In genomic region chr15:60605879-60606304, GRCh38 we compare ENCODE assay signal across 12 cellular contexts.
DNase-seq lines count a peak whose midpoint lies in the region; ATAC-seq and TF ChIP-seq lines count a peak whose summit lies in the region.
"Had no signal": no experiment of that assay in that cellular context is flagged by ENCODE, and none has a peak within 500 bp of the region (broad histone marks: within the 10 kb centered on the region; RNA-seq: fewer than 3 reads in every experiment).

No MANE protein-coding gene starts in this region.

- H3K36me3 Mint-ChIP-seq in activated T-helper 2 cell treated with anti-CD3 and anti-CD28 coated beads, Interferon-gamma antibody, Interleukin-2, Interleukin-4, amounts not matched to agents 10 μg/mL and 5 μg/mL and 100 μg/mL, durations not matched to agents 14 hours and 24 hours and 36 hours (ENCODE audit: low read depth): no peaks in the 10 kb centered on the region

- H3K36me3 ChIP-seq in heart left ventricle (no peaks in the 10 kb centered on the region), thyroid gland (no peaks in the 10 kb centered on the region)

- peak; percentile 78 for DNase-seq in G401 (ENCODE audit: low spot score)
- peak; percentile 68 for DNase-seq in astrocyte of the hippocampus (ENCODE audit: low read depth, low spot score)
- peak in 4 of 5 donors; percentile 52 to 66 (median 59) for DNase-seq in heart left ventricle
- DNase-seq in pulmonary artery endothelial cell (ENCODE audit: low read depth, low spot score): peak; percentile 97
- no peak for DNase-seq in activated T-helper 2 cell treated with anti-CD3 and anti-CD28 coated beads, Interferon-gamma antibody, Interleukin-2, Interleukin-4, amounts not matched to agents 10 μg/mL and 5 μg/mL and 100 μg/mL, durations not matched to agents 14 hours and 24 hours and 36 hours (ENCODE audit: low spot score)
- DNase-seq in SHP77 (lab: John Stamatoyannopoulos, UW): no peak
- no peak for DNase-seq in GM13976 (ENCODE audit: low spot score)
- DNase-seq in thyroid gland: no peak
- DNase-seq: activated T-cell treated with anti-CD3 and anti-CD28 coated beads, Interleukin-2, amount 50 U/mL, for 1 hour; NK-92 treated with Interleukin-12 subunit alpha and Interleukin-12 subunit beta, amount 100 ng/mL, for 24 hours; T1000 had no signal

- ATAC-seq in heart left ventricle: peak; percentile 78 to 97 (median 92)

- H3K4me1 Mint-ChIP-seq in activated T-helper 2 cell treated with anti-CD3 and anti-CD28 coated beads, Interferon-gamma antibody, Interleukin-2, Interleukin-4, amounts not matched to agents 10 μg/mL and 5 μg/mL and 100 μg/mL, durations not matched to agents 14 hours and 24 hours and 36 hours (ENCODE audit: low read depth): peaks cover 16% of the 10 kb centered on the region

- no peak for TF ChIP-seq POLR2A in heart left ventricle (IDR thresholded peaks at IDR 0.05)
- TF ChIP-seq POLR2A in thyroid gland (IDR thresholded peaks at IDR 0.05): no peak

- H3K4me1 ChIP-seq in heart left ventricle (peaks cover 0 to 31% (median 6%) of the 10 kb centered on the region in 12 donors), thyroid gland (no peaks in the 10 kb centered on the region)

- H3K27ac ChIP-seq in heart left ventricle (peak overlapping the region; percentile 21 to 72 (median 56)), thyroid gland (no peak overlapping the region)

- no peak overlapping the region for H3K27ac Mint-ChIP-seq in activated T-helper 2 cell treated with anti-CD3 and anti-CD28 coated beads, Interferon-gamma antibody, Interleukin-2, Interleukin-4, amounts not matched to agents 10 μg/mL and 5 μg/mL and 100 μg/mL, durations not matched to agents 14 hours and 24 hours and 36 hours

- peaks cover 72% of the 10 kb centered on the region for H3K27me3 Mint-ChIP-seq in activated T-helper 2 cell treated with anti-CD3 and anti-CD28 coated beads, Interferon-gamma antibody, Interleukin-2, Interleukin-4, amounts not matched to agents 10 μg/mL and 5 μg/mL and 100 μg/mL, durations not matched to agents 14 hours and 24 hours and 36 hours (ENCODE audit: low read depth)

- no peak overlapping the region for H3K4me3 Mint-ChIP-seq in activated T-helper 2 cell treated with anti-CD3 and anti-CD28 coated beads, Interferon-gamma antibody, Interleukin-2, Interleukin-4, amounts not matched to agents 10 μg/mL and 5 μg/mL and 100 μg/mL, durations not matched to agents 14 hours and 24 hours and 36 hours (ENCODE audit: low read depth)

- intact Hi-C loops in heart left ventricle (cut with DNase I): loop anchor here in 5 of 10 donors (5.0 to 10.0 kb wide), 4 partner anchors 41 to 149 kb away; no protein-coding TSS in a partner anchor
- intact Hi-C loops in activated T-helper 2 cell treated with anti-CD3 and anti-CD28 coated beads, Interferon-gamma antibody, Interleukin-2, Interleukin-4, amounts not matched to agents 10 μg/mL and 5 μg/mL and 100 μg/mL, durations not matched to agents 14 hours and 24 hours and 36 hours (cut with micrococcal nuclease): no loop called here
- intact Hi-C loops in thyroid gland (cut with DNase I): no loop called here

- H3K9me3 ChIP-seq in heart left ventricle: no peaks in the 10 kb centered on the region
- no peaks in the 10 kb centered on the region for H3K9me3 ChIP-seq in thyroid gland

- H3K9me3 Mint-ChIP-seq in activated T-helper 2 cell treated with anti-CD3 and anti-CD28 coated beads, Interferon-gamma antibody, Interleukin-2, Interleukin-4, amounts not matched to agents 10 μg/mL and 5 μg/mL and 100 μg/mL, durations not matched to agents 14 hours and 24 hours and 36 hours: no peaks in the 10 kb centered on the region

- 34 to 40% (median 36%) methylated on average over 6 of the region's 6 CpGs for WGBS in heart left ventricle, 4 donors
- WGBS in thyroid gland, 2 donors: 58 to 74% methylated on average over 6 of the region's 6 CpGs

- H3K27me3 ChIP-seq in heart left ventricle (no peaks in the 10 kb centered on the region), thyroid gland (no peaks in the 10 kb centered on the region)
- H3K27me3 ChIP-seq: dorsolateral prefrontal cortex had no signal

- TF ChIP-seq CTCF in heart left ventricle (IDR thresholded peaks at IDR 0.05) (no peak), GM13976 (IDR thresholded peaks at IDR 0.05; ENCODE audit: borderline replicate concordance, control extremely low read depth, extremely low read depth, insufficient read depth, missing control alignments) (no peak), thyroid gland (IDR thresholded peaks at IDR 0.05) (no peak)

- in situ Hi-C loops in G401 (cut with HindIII; ENCODE audit: low sequenced_read_pairs) (no loop called here), GM13976 (cut with MboI; ENCODE audit: low sequenced_read_pairs, unreplicated experiment) (no loop called here)

- H3K4me3 ChIP-seq in heart left ventricle (peak overlapping the region in 10 of 12 donors; percentile 6 to 42 (median 30)), thyroid gland (replicated peaks in 1 of 3) (no peak overlapping the region)

Comparison
In these comparisons a context has a peak if more than half of its experiments do, and no peak if none do; other contexts are left out.
1. DNase-seq: peak in G401 (single experiment), astrocyte of the hippocampus (single experiment), heart left ventricle (4 of 5) and pulmonary artery endothelial cell (single experiment); none in activated T-helper 2 cell treated with anti-CD3 and anti-CD28 coated beads, Interferon-gamma antibody, Interleukin-2, Interleukin-4, amounts not matched to agents 10 μg/mL and 5 μg/mL and 100 μg/mL, durations not matched to agents 14 hours and 24 hours and 36 hours (single experiment), SHP77 (0 of 2), GM13976 (single experiment) and thyroid gland (0 of 2).
2. H3K27ac ChIP-seq: peak in heart left ventricle (12 of 12); none in thyroid gland (0 of 3).
3. H3K4me3 ChIP-seq: peak in heart left ventricle (10 of 12); none in thyroid gland (0 of 3).